ENCODE assay signal across 8 cellular contexts in the genomic region with DNA sequence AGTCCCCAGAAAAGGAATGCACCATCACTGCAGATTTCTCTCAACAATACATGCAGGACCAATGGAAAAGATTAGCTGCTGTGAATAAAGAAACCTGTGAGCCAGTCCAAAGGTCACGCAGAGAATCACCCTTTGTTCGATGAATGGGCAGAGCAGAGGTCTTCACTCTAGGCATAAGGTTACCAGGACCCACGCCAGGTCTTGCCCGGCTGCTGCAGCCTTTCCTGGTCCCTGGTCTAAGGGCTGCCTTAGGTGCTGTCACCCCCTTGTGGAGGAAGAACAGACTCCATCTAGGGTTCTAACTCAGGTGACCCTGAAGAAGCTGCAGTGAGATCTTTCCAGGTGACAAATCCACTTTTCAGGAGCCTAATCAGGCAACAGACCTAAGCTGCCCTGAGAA. TPM values are rescaled to one million over a fixed set of nuclear protein-coding genes. Genes with fewer than 3 reads are reported as not detected.
DNase-seq lines count a peak whose midpoint lies in the region; ATAC-seq and TF ChIP-seq lines count a peak whose summit lies in the region.

No MANE protein-coding gene starts in this region.

- no peak overlapping the region for H3K27ac ChIP-seq in adrenal gland

- H3K4me1 ChIP-seq in adrenal gland (replicated peaks in 1 of 2): peaks cover 0 to 6% of the 10 kb centered on the region in 2 donors

- ATAC-seq in natural killer cell: peak in 2 of 3 donors; percentile 60 to 67
- ATAC-seq in natural killer cell treated with Interleukin-12 subunit alpha and Interleukin-12 subunit beta and Interleukin-15 and Interleukin-18, amount 100 ng/mL, for 72 hours: no peak
- no peak for ATAC-seq in GM19023 (IDR thresholded peaks at IDR 0.05; ENCODE audit: unreplicated experiment)
- ATAC-seq in HG03457 (IDR thresholded peaks at IDR 0.05; ENCODE audit: unreplicated experiment): no peak

- no peaks in the 10 kb centered on the region for H3K27me3 ChIP-seq in adrenal gland

- H3K27me3 Mint-ChIP-seq in natural killer cell (ENCODE audit: low read depth in 2 of 2) (no peaks in the 10 kb centered on the region), type B pancreatic cell (no peaks in the 10 kb centered on the region)
- no peaks in the 10 kb centered on the region for H3K27me3 Mint-ChIP-seq in natural killer cell treated with Interleukin-12 subunit alpha and Interleukin-12 subunit beta and Interleukin-15 and Interleukin-18, amount 100 ng/mL, for 72 hours

- H3K9me3 ChIP-seq in adrenal gland (replicated peaks in 1 of 3): no peaks in the 10 kb centered on the region

- 57 to 69% (median 63%) methylated on average over 4 of the region's 4 CpGs for WGBS in adrenal gland, 4 donors

- H3K4me1 Mint-ChIP-seq in natural killer cell (peaks cover 8 to 12% of the 10 kb centered on the region in 2 donors), type B pancreatic cell (ENCODE audit: unreplicated experiment) (peaks cover 13% of the 10 kb centered on the region)
- H3K4me1 Mint-ChIP-seq in natural killer cell treated with Interleukin-12 subunit alpha and Interleukin-12 subunit beta and Interleukin-15 and Interleukin-18, amount 100 ng/mL, for 72 hours (ENCODE audit: low read depth in 2 of 2): peaks cover 14 to 24% of the 10 kb centered on the region in 2 donors

- no peak overlapping the region for H3K4me3 ChIP-seq in adrenal gland

- peaks cover 0 to 57% of the 10 kb centered on the region in 2 donors for H3K36me3 ChIP-seq in adrenal gland (replicated peaks in 1 of 2)

- no peak for DNase-seq in natural killer cell
- DNase-seq in natural killer cell treated with Interleukin-12 subunit alpha and Interleukin-12 subunit beta and Interleukin-15 and Interleukin-18, amount 100 ng/mL, for 72 hours (ENCODE audit: low spot score): no peak
- peak; percentile 43 for DNase-seq in NCI-H1092 treated with DMSO at 0.1 percent for 48 hours (lab: John Stamatoyannopoulos, UW)
- peak in 1 of 7 donors; percentile 32 for DNase-seq in adrenal gland
- DNase-seq in iPS DF 4.7 (ENCODE audit: extremely low read depth, low spot score): peak; percentile 11
- no peak for DNase-seq in type B pancreatic cell (ENCODE audit: extremely low spot score, unreplicated experiment)

- peak; percentile 24 for TF ChIP-seq CTCF in natural killer cell (IDR thresholded peaks at IDR 0.05)
- peak in 5 of 6 experiments; percentile 26 to 37 (median 37) for TF ChIP-seq CTCF in adrenal gland (IDR thresholded peaks at IDR 0.05)
- TF ChIP-seq CTCF in type B pancreatic cell (conservative IDR thresholded peaks at IDR 0.05): peak; percentile 70

- TF ChIP-seq POLR2A in adrenal gland (IDR thresholded peaks at IDR 0.05): no peak

- H3K36me3 Mint-ChIP-seq in natural killer cell (no peaks in the 10 kb centered on the region), type B pancreatic cell (peaks cover 10% of the 10 kb centered on the region)
- peaks cover 10% of the 10 kb centered on the region for H3K36me3 Mint-ChIP-seq in natural killer cell treated with Interleukin-12 subunit alpha and Interleukin-12 subunit beta and Interleukin-15 and Interleukin-18, amount 100 ng/mL, for 72 hours

- intact Hi-C loops in natural killer cell (cut with micrococcal nuclease): loop anchor here (5.0 kb wide), 1 partner anchor 44 kb away; no protein-coding TSS in a partner anchor
- intact Hi-C loops in adrenal gland (cut with DNase I): no loop called here

- H3K9me3 Mint-ChIP-seq in natural killer cell: no peaks in the 10 kb centered on the region
- H3K9me3 Mint-ChIP-seq in natural killer cell treated with Interleukin-12 subunit alpha and Interleukin-12 subunit beta and Interleukin-15 and Interleukin-18, amount 100 ng/mL, for 72 hours: no peaks in the 10 kb centered on the region
- H3K9me3 Mint-ChIP-seq in type B pancreatic cell: no peaks in the 10 kb centered on the region

- no peak overlapping the region for H3K4me3 Mint-ChIP-seq in natural killer cell
- no peak overlapping the region for H3K4me3 Mint-ChIP-seq in natural killer cell treated with Interleukin-12 subunit alpha and Interleukin-12 subunit beta and Interleukin-15 and Interleukin-18, amount 100 ng/mL, for 72 hours
- H3K4me3 Mint-ChIP-seq in type B pancreatic cell: no peak overlapping the region

- H3K27ac Mint-ChIP-seq in natural killer cell (no peak overlapping the region), type B pancreatic cell (no peak overlapping the region)
- no peak overlapping the region for H3K27ac Mint-ChIP-seq in natural killer cell treated with Interleukin-12 subunit alpha and Interleukin-12 subunit beta and Interleukin-15 and Interleukin-18, amount 100 ng/mL, for 72 hours

RNA-seq across cellular contexts. Expression of gene NAP1L4, which starts 29.0 kb away (rescaled TPM):
- total RNA-seq in natural killer cell (100 to 1,000 TPM; 219 to 244 (median 237) TPM), adrenal gland (10 to 100 TPM; 39.7 to 94.9 (median 76.6) TPM), type B pancreatic cell (ENCODE audit: low replicate concordance) (137 and 172 TPM in 2 replicates)
- 100 to 1,000 TPM; 160 to 222 TPM for total RNA-seq in natural killer cell treated with Interleukin-12 subunit alpha and Interleukin-12 subunit beta and Interleukin-15 and Interleukin-18, amount 100 ng/mL, for 72 hours
- 100 to 1,000 TPM in 1 of 3 donors, 10 to 100 TPM in 2; 63.1 to 100 (median 80.3) TPM for polyA plus RNA-seq in adrenal gland

RNA-seq across cellular contexts. Expression of gene CARS1, which starts 36.1 kb away (rescaled TPM):
- total RNA-seq in natural killer cell: 10 to 100 TPM; 47.9 to 51.3 (median 50.3) TPM
- total RNA-seq in natural killer cell treated with Interleukin-12 subunit alpha and Interleukin-12 subunit beta and Interleukin-15 and Interleukin-18, amount 100 ng/mL, for 72 hours: 100 to 1,000 TPM in 1 of 2 donors, 10 to 100 TPM in 1; 88.8 to 128 TPM
- total RNA-seq in adrenal gland: 10 to 100 TPM; 25.5 to 46.7 (median 30.0) TPM
- 10 to 100 TPM; 31.1 to 35.2 (median 32.5) TPM for polyA plus RNA-seq in adrenal gland
- 38.9 and 47.8 TPM in 2 replicates for total RNA-seq in type B pancreatic cell (ENCODE audit: low replicate concordance)

Comparison
In these comparisons a context has a peak if more than half of its experiments do, and no peak if none do; other contexts are left out.
1. ATAC-seq: peak in natural killer cell (2 of 3); none in natural killer cell treated with Interleukin-12 subunit alpha and Interleukin-12 subunit beta and Interleukin-15 and Interleukin-18, amount 100 ng/mL, for 72 hours (0 of 2), GM19023 (single experiment) and HG03457 (single experiment).
2. DNase-seq: peak in NCI-H1092 treated with DMSO at 0.1 percent for 48 hours (single experiment) and iPS DF 4.7 (single experiment); none in natural killer cell (single experiment), natural killer cell treated with Interleukin-12 subunit alpha and Interleukin-12 subunit beta and Interleukin-15 and Interleukin-18, amount 100 ng/mL, for 72 hours (single experiment) and type B pancreatic cell (single experiment).
3. Peak in every context shown above with its lines, with median percentiles within 50 percentile points of each other: CTCF ChIP-seq.